Comparison of ENCODE assay signal across 8 cellular contexts in the genomic region with DNA sequence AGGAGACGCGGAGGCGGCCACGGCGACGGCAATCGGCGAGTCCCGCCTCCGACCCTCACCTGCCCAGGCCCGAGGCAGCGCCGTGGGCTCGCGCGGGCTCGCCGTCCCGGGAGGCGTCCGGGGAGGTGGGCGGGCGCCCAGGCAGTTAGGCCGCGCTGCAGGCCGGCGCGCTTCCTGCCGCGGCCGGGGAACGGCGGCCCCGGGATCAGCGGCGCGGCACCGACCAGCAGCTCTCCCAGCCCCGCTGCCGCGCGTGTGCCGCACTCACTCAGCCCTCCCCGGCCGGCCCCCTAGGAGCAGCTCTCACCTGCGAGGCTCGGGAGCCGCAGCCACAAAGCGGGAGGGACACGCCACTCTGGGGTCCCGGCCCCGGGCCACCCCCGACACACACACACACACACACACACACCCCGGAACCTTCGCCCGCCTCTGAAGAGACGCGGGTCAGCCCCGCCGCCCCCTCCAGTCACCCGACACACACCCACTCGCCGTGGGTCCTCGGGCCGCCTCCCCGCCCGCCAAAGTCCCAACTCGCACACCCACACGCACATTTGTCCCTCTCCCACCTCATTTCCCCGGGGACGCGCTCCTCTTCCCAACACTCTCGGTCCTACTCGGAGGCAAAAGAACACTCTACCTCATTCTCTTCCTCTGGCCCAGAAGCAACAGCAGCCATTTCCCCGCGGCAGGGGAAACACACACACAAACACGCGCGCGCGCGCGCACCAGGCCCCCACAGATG. TPM values are rescaled to one million over a fixed set of nuclear protein-coding genes. Genes with fewer than 3 reads are reported as not detected.
DNase-seq lines count a peak whose midpoint lies in the region; ATAC-seq and TF ChIP-seq lines count a peak whose summit lies in the region.

TSS of gene CNOT6L (minus strand) at position 702 of the 742 bp plus-strand sequence. CDS start at position 642, 60 bp downstream.

- DNase-seq in COLO829 (ENCODE audit: low spot score) (peak; percentile 32), KG1 (lab: John Stamatoyannopoulos, UW) (peak; percentile 40), anterior cingulate cortex (lab: John Stamatoyannopoulos, UW) (peak in 56 of 58 donors; percentile 7 to 75 (median 58)), right atrium auricular region (ENCODE audit: low spot score) (peak; percentile 78), psoas muscle (peak; percentile 76 to 85), vagina (ENCODE audit: extremely low spot score in 2 of 2) (peak in 1 of 2 donors; percentile 91)
- peak; percentile 68 for DNase-seq in T-helper 2 cell treated with Interferon-gamma antibody and Interleukin-4, amounts not matched to agents 5 μg/mL and 100 μg/mL, for 36 hours (ENCODE audit: low spot score)

- H3K4me1 ChIP-seq in right atrium auricular region (peaks cover 0 to 38% of the 10 kb centered on the region in 2 donors), psoas muscle (peaks cover 61% of the 10 kb centered on the region), vagina (peaks cover 49% of the 10 kb centered on the region)

- peak in 1 of 2 donors; percentile 35 for TF ChIP-seq POLR2A in vagina (IDR thresholded peaks at IDR 0.05)

- intact Hi-C loops in psoas muscle (cut with DNase I) (no loop called here), vagina (cut with DNase I) (no loop called here)

- H3K27ac Mint-ChIP-seq in T-helper 2 cell treated with Interferon-gamma antibody and Interleukin-4, amounts not matched to agents 5 μg/mL and 100 μg/mL, for 36 hours: peak within 1 kb of the TSS; percentile 100

- H3K27me3 ChIP-seq in right atrium auricular region: no peaks in the 10 kb centered on the region
- no peaks in the 10 kb centered on the region for H3K27me3 ChIP-seq in psoas muscle (ENCODE audit: insufficient read depth in 3 of 3, low read length in 2 of 3)
- H3K27me3 ChIP-seq in vagina: no peaks in the 10 kb centered on the region

- peak; percentile 23 for ATAC-seq in GM21423 (IDR thresholded peaks at IDR 0.05; ENCODE audit: unreplicated experiment)
- ATAC-seq in psoas muscle: peak; percentile 57 to 68 (median 60)

- H3K9me3 ChIP-seq in right atrium auricular region (no peaks in the 10 kb centered on the region), psoas muscle (no peaks in the 10 kb centered on the region), vagina (no peaks in the 10 kb centered on the region)

- H3K27me3 Mint-ChIP-seq in T-helper 2 cell treated with Interferon-gamma antibody and Interleukin-4, amounts not matched to agents 5 μg/mL and 100 μg/mL, for 36 hours (ENCODE audit: low read depth): no peaks in the 10 kb centered on the region

- no peaks in the 10 kb centered on the region for H3K9me3 Mint-ChIP-seq in T-helper 2 cell treated with Interferon-gamma antibody and Interleukin-4, amounts not matched to agents 5 μg/mL and 100 μg/mL, for 36 hours

- H3K36me3 Mint-ChIP-seq in T-helper 2 cell treated with Interferon-gamma antibody and Interleukin-4, amounts not matched to agents 5 μg/mL and 100 μg/mL, for 36 hours (ENCODE audit: low read depth): peaks cover 25% of the 10 kb centered on the region

- 0 to 1% (median 0%) methylated on average over 46 to 83 of the region's 83 CpGs for WGBS in psoas muscle, 3 donors

- peak within 1 kb of the TSS; percentile 99 for H3K4me3 Mint-ChIP-seq in T-helper 2 cell treated with Interferon-gamma antibody and Interleukin-4, amounts not matched to agents 5 μg/mL and 100 μg/mL, for 36 hours

- H3K36me3 ChIP-seq in right atrium auricular region: no peaks in the 10 kb centered on the region
- no peaks in the 10 kb centered on the region for H3K36me3 ChIP-seq in psoas muscle (ENCODE audit: insufficient read depth in 1 of 2, low read depth in 1 of 2)
- no peaks in the 10 kb centered on the region for H3K36me3 ChIP-seq in vagina

- TF ChIP-seq CTCF in right atrium auricular region (IDR thresholded peaks at IDR 0.05) (no peak), psoas muscle (IDR thresholded peaks at IDR 0.05) (no peak), vagina (IDR thresholded peaks at IDR 0.05) (no peak)

- peaks cover 48% of the 10 kb centered on the region for H3K4me1 Mint-ChIP-seq in T-helper 2 cell treated with Interferon-gamma antibody and Interleukin-4, amounts not matched to agents 5 μg/mL and 100 μg/mL, for 36 hours (ENCODE audit: low read depth)

- H3K27ac ChIP-seq in right atrium auricular region (peak within 1 kb of the TSS; percentile 99), psoas muscle (peak within 1 kb of the TSS; percentile 96), vagina (peak within 1 kb of the TSS; percentile 100)

- H3K4me3 ChIP-seq in right atrium auricular region: peak within 1 kb of the TSS; percentile 84 to 87
- peak within 1 kb of the TSS; percentile 86 for H3K4me3 ChIP-seq in psoas muscle
- H3K4me3 ChIP-seq in vagina: peak within 1 kb of the TSS; percentile 65 to 83

RNA-seq across cellular contexts. Expression of gene CNOT6L, which starts in this region (rescaled TPM):
- total RNA-seq in right atrium auricular region: 10 to 100 TPM; 11.4 to 14.3 TPM
- total RNA-seq in psoas muscle: 10 to 100 TPM; 18.0 to 23.3 (median 20.2) TPM
- 1 to 10 TPM; 2.6 to 6.9 (median 3.5) TPM for polyA plus RNA-seq in psoas muscle
- total RNA-seq in vagina: 22.1 TPM
